In the genomic region with DNA sequence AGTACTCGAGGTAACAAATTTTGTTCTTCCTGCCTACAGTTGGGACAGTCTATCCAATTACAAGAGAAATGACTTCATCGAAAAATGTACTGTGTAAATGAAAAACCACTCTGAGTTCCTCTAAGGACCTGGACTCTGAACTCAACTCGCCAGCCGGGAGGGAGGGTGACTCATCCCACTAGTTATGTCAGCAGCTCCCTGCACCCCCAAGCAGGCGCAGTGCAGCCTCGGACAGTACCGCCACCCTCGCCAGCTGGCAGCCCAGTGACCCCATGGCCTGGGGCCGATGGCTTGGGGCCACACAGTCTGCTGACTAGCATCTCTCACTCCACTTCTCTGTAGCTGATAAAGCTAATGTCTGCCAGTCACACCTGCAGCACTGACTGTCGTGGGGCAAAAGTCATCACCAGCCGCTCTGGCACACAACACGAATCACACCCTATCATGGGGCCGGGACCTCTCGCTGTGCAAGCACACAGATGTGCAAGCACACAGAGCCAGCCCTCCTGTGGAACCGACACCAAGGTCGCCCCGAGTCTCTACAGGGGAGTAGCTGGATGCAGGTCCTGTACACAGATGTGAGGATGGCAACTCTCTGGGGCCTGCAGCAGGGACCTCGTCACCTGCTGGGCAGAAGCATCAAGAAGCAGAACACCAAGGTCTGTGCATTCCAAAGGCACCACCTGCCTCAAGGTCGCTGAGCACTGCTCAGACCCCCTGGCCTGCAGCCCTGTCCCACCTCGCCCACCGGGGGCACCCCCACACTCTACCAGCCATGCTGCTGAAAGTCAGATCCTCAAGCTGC, we compare ENCODE assay signal across 8 cellular contexts. TPM values are rescaled to one million over a fixed set of nuclear protein-coding genes. Genes with fewer than 3 reads are reported as not detected.
DNase-seq lines count a peak whose midpoint lies in the region; ATAC-seq and TF ChIP-seq lines count a peak whose summit lies in the region.

No MANE protein-coding gene starts in this region.

- H3K36me3 Mint-ChIP-seq in activated CD4-positive, alpha-beta memory T cell treated with anti-CD3 and anti-CD28 coated beads, Interleukin-2, amount 10 ng/mL, durations not matched to agents 7 days and 5 days (ENCODE audit: low read depth) = peaks cover 82% of the 10 kb centered on the region

- H3K4me1 ChIP-seq in subcutaneous abdominal adipose tissue (ENCODE audit: control insufficient read depth in 5 of 5, insufficient read depth in 5 of 5, low read length in 5 of 5) = peaks cover 20 to 68% (median 64%) of the 10 kb centered on the region in 5 donors

- TF ChIP-seq CTCF in epithelial cell of esophagus (IDR thresholded peaks at IDR 0.05; ENCODE audit: insufficient read depth, low read depth, low read length, missing control alignments) = no peak

- peak overlapping the region; percentile 40 for H3K27ac Mint-ChIP-seq in activated CD4-positive, alpha-beta memory T cell treated with anti-CD3 and anti-CD28 coated beads, Interleukin-2, amount 10 ng/mL, durations not matched to agents 7 days and 5 days

- peak overlapping the region; percentile 8 to 85 (median 74) for H3K9ac ChIP-seq in subcutaneous abdominal adipose tissue (ENCODE audit: low read length in 5 of 5)

- H3K9me3 ChIP-seq in subcutaneous abdominal adipose tissue (ENCODE audit: control insufficient read depth in 5 of 5, low read length in 5 of 5) = no peaks in the 10 kb centered on the region

- H3K4me3 ChIP-seq in epithelial cell of esophagus (ENCODE audit: low read length) (peak overlapping the region; percentile 19), subcutaneous abdominal adipose tissue (ENCODE audit: low read depth in 1 of 5, low read length in 5 of 5) (peak overlapping the region; percentile 25 to 54 (median 36))

- no peaks in the 10 kb centered on the region for H3K9me3 Mint-ChIP-seq in activated CD4-positive, alpha-beta memory T cell treated with anti-CD3 and anti-CD28 coated beads, Interleukin-2, amount 10 ng/mL, durations not matched to agents 7 days and 5 days

- POLR2A ChIA-PET in activated CD4-positive, alpha-beta memory T cell treated with anti-CD3 and anti-CD28 coated beads, Interleukin-2, amount 10 ng/mL, durations not matched to agents 7 days and 5 days (lab: Charles Lee) = interaction anchor here (1.0 to 1.3 kb wide), 4 partner anchors 25 to 33 kb away, joined by 3 to 5 read pairs (median 4); no protein-coding TSS in a partner anchor

- H3K27me3 ChIP-seq in subcutaneous abdominal adipose tissue (ENCODE audit: control insufficient read depth in 5 of 5, insufficient read depth in 4 of 5, low read length in 5 of 5) = no peaks in the 10 kb centered on the region

- H3K4me3 Mint-ChIP-seq in activated CD4-positive, alpha-beta memory T cell treated with anti-CD3 and anti-CD28 coated beads, Interleukin-2, amount 10 ng/mL, durations not matched to agents 7 days and 5 days = no peak overlapping the region

- peak; percentile 97 for DNase-seq in A172 (ENCODE audit: low spot score)
- DNase-seq in HS-5 (ENCODE audit: low read depth) = peak; percentile 90
- peak; percentile 45 for DNase-seq in activated CD4-positive, alpha-beta memory T cell treated with anti-CD3 and anti-CD28 coated beads, Interleukin-2, amount 10 ng/mL, durations not matched to agents 7 days and 5 days
- DNase-seq in epithelial cell of esophagus (ENCODE audit: low read depth) = peak; percentile 88
- DNase-seq in midbrain (lab: John Stamatoyannopoulos, UW) = peak; percentile 84

- H3K27me3 Mint-ChIP-seq in activated CD4-positive, alpha-beta memory T cell treated with anti-CD3 and anti-CD28 coated beads, Interleukin-2, amount 10 ng/mL, durations not matched to agents 7 days and 5 days = no peaks in the 10 kb centered on the region

- peak overlapping the region; percentile 90 for H3K27ac ChIP-seq in subcutaneous abdominal adipose tissue (ENCODE audit: low read depth, low read length)

- no peak for ATAC-seq in HG02642 (IDR thresholded peaks at IDR 0.05; ENCODE audit: poor library complexity, unreplicated experiment)
- no peak for ATAC-seq in HG02970 (IDR thresholded peaks at IDR 0.05; ENCODE audit: low FRiP score, unreplicated experiment)

- H3K36me3 ChIP-seq in subcutaneous abdominal adipose tissue (ENCODE audit: control insufficient read depth in 5 of 5, insufficient read depth in 5 of 5, low read length in 5 of 5) = peaks cover 0 to 73% (median 56%) of the 10 kb centered on the region in 5 donors

- peaks cover 63% of the 10 kb centered on the region for H3K4me1 Mint-ChIP-seq in activated CD4-positive, alpha-beta memory T cell treated with anti-CD3 and anti-CD28 coated beads, Interleukin-2, amount 10 ng/mL, durations not matched to agents 7 days and 5 days

- CTCF ChIA-PET in activated CD4-positive, alpha-beta memory T cell treated with anti-CD3 and anti-CD28 coated beads, Interleukin-2, amount 10 ng/mL, durations not matched to agents 7 days and 5 days (lab: Charles Lee) = no interaction called here

RNA-seq across cellular contexts. Expression of gene CSNK1D, which starts 5.7 kb away (rescaled TPM):
- 19.9 and 20.9 TPM in 2 replicates for total RNA-seq in A172 (2014; rRNA removed; shearing (Covaris generic))
- total RNA-seq in activated CD4-positive, alpha-beta memory T cell treated with anti-CD3 and anti-CD28 coated beads, Interleukin-2, amount 10 ng/mL, durations not matched to agents 7 days and 5 days = 100 to 1,000 TPM; 116 TPM

RNA-seq across cellular contexts. Expression of gene SLC16A3, which starts 38.9 kb away (rescaled TPM):
- 65.3 and 66.7 TPM in 2 replicates for total RNA-seq in A172 (2014; rRNA removed; shearing (Covaris generic))
- total RNA-seq in activated CD4-positive, alpha-beta memory T cell treated with anti-CD3 and anti-CD28 coated beads, Interleukin-2, amount 10 ng/mL, durations not matched to agents 7 days and 5 days = 100 to 1,000 TPM; 206 to 210 TPM

RNA-seq across cellular contexts. Expression of gene CD7, which starts 49.6 kb away (rescaled TPM):
- total RNA-seq in A172 (2014; rRNA removed; shearing (Covaris generic)) = not detected in 2 replicates
- 100 to 1,000 TPM; 138 to 140 TPM for total RNA-seq in activated CD4-positive, alpha-beta memory T cell treated with anti-CD3 and anti-CD28 coated beads, Interleukin-2, amount 10 ng/mL, durations not matched to agents 7 days and 5 days

RNA-seq across cellular contexts. Expression of gene CCDC57, which starts 55.1 kb away (rescaled TPM):
- total RNA-seq in A172 (2014; rRNA removed; shearing (Covaris generic)) = 8.9 and 14.6 TPM in 2 replicates
- 10 to 100 TPM; 49.8 to 54.9 TPM for total RNA-seq in activated CD4-positive, alpha-beta memory T cell treated with anti-CD3 and anti-CD28 coated beads, Interleukin-2, amount 10 ng/mL, durations not matched to agents 7 days and 5 days

Comparison
In these comparisons a context has a peak if more than half of its experiments do, and no peak if none do; other contexts are left out.
1. DNase-seq: peak in every context shown above with its lines; median percentile 97 in A172; 90 in HS-5; 88 in epithelial cell of esophagus; 84 in midbrain; 45 in activated CD4-positive, alpha-beta memory T cell treated with anti-CD3 and anti-CD28 coated beads, Interleukin-2, amount 10 ng/mL, durations not matched to agents 7 days and 5 days.
2. RNA of gene CD7, which starts 49.6 kb away (total RNA-seq): 138 to 140 TPM in activated CD4-positive, alpha-beta memory T cell treated with anti-CD3 and anti-CD28 coated beads, Interleukin-2, amount 10 ng/mL, durations not matched to agents 7 days and 5 days; not detected in A172; every median in the first group is over 100 times any median in the second.